11 cellular contexts compared by ENCODE assay signal in genomic region chr3:9934993-9935392, GRCh38. TPM values are rescaled to one million over a fixed set of nuclear protein-coding genes. Genes with fewer than 3 reads are reported as not detected.
A peak's percentile ranks its signal among the peaks of the same experiment; 100 is the strongest.
DNase-seq lines count a peak whose midpoint lies in the region; ATAC-seq, FAIRE-seq and TF ChIP-seq lines count a peak whose summit lies in the region.
"Had no signal": no experiment of that assay in that cellular context is flagged by ENCODE, and none has a peak within 500 bp of the region (broad histone marks: within the 10 kb centered on the region; RNA-seq: fewer than 3 reads in every experiment).

No MANE protein-coding gene starts in this region.

- H3K9ac ChIP-seq in endodermal cell (ENCODE audit: extremely low read depth, low read length, poor library complexity, severe bottlenecking) (no peak overlapping the region), skeletal muscle satellite cell (ENCODE audit: low read depth, low read length) (peak overlapping the region; percentile 88)

- H3K4me1 ChIP-seq in RWPE2 (ENCODE audit: insufficient read depth, poor library complexity, severe bottlenecking) (peaks cover 15% of the 10 kb centered on the region), endodermal cell (ENCODE audit: control insufficient read depth, insufficient read depth, low read length) (no peaks in the 10 kb centered on the region), skeletal muscle satellite cell (ENCODE audit: control insufficient read depth, insufficient read depth, low read length) (peaks cover 24% of the 10 kb centered on the region), small intestine (ENCODE audit: control insufficient read depth in 2 of 2, insufficient read depth in 1 of 2, low read depth in 1 of 2, low read length in 1 of 2) (peaks cover 3 to 5% of the 10 kb centered on the region in 2 donors), SJCRH30 (no peaks in the 10 kb centered on the region)

- peaks cover 2% of the 10 kb centered on the region for H3K27me3 Mint-ChIP-seq in endodermal cell (ENCODE audit: insufficient read depth)

- H3K9me3 ChIP-seq in RWPE2 (ENCODE audit: severe bottlenecking) (no peaks in the 10 kb centered on the region), endodermal cell (ENCODE audit: control insufficient read depth, low read length) (no peaks in the 10 kb centered on the region), skeletal muscle satellite cell (replicated peaks; ENCODE audit: low read length) (no peaks in the 10 kb centered on the region), small intestine (ENCODE audit: control insufficient read depth, low read depth) (no peaks in the 10 kb centered on the region), SJCRH30 (replicated peaks) (no peaks in the 10 kb centered on the region)

- H3K4me3 ChIP-seq in RWPE2 (ENCODE audit: severe bottlenecking) = peak overlapping the region; percentile 58
- peak overlapping the region; percentile 93 for H3K4me3 ChIP-seq in endodermal cell (ENCODE audit: low read length)
- H3K4me3 ChIP-seq in skeletal muscle satellite cell (ENCODE audit: low read length) = peak overlapping the region; percentile 90
- H3K4me3 ChIP-seq in small intestine (ENCODE audit: low read depth in 1 of 2, low read length in 2 of 2) = no peak overlapping the region
- H3K4me3 ChIP-seq in SJCRH30 = no peak overlapping the region

- no peak overlapping the region for H3K27ac Mint-ChIP-seq in endodermal cell

- no peak for TF ChIP-seq CTCF in RWPE2 (IDR thresholded peaks at IDR 0.05; ENCODE audit: poor library complexity, severe bottlenecking)
- TF ChIP-seq CTCF in endodermal cell (conservative IDR thresholded peaks at IDR 0.05) = no peak

- H3K36me3 Mint-ChIP-seq in endodermal cell (ENCODE audit: low read depth) = peaks cover 39% of the 10 kb centered on the region

- no peak for ATAC-seq in RWPE2 (ENCODE audit: low read depth)

- no peaks in the 10 kb centered on the region for H3K27me3 ChIP-seq in RWPE2 (ENCODE audit: insufficient read depth, poor library complexity, severe bottlenecking)
- H3K27me3 ChIP-seq in endodermal cell (ENCODE audit: control insufficient read depth, insufficient read depth, low read length, poor library complexity, severe bottlenecking) = no peaks in the 10 kb centered on the region
- no peaks in the 10 kb centered on the region for H3K27me3 ChIP-seq in skeletal muscle satellite cell (ENCODE audit: control insufficient read depth, insufficient read depth, low read length)
- H3K27me3 ChIP-seq in small intestine (ENCODE audit: control insufficient read depth in 2 of 2, insufficient read depth in 2 of 2, low read length in 2 of 2) = no peaks in the 10 kb centered on the region
- no peaks in the 10 kb centered on the region for H3K27me3 ChIP-seq in SJCRH30

- 67 to 74% methylated on average over 3 to 4 of the region's 4 CpGs for WGBS in endodermal cell (ENCODE audit: insufficient coverage in 1 of 2, insufficient read length in 1 of 2), 2 experiments
- 33 to 50% (median 37%) methylated on average over 4 of the region's 4 CpGs for WGBS in small intestine, 3 donors

- H3K27ac ChIP-seq in RWPE2 (ENCODE audit: poor library complexity, severe bottlenecking) (peak overlapping the region; percentile 83), endodermal cell (ENCODE audit: low read depth, low read length) (no peak overlapping the region), small intestine (ENCODE audit: low read depth in 1 of 2, low read length in 1 of 2) (no peak overlapping the region), SJCRH30 (no peak overlapping the region)

- DNase-seq in GM12891 (ENCODE audit: insufficient read length, low spot score) (no peak), RWPE2 (ENCODE audit: low spot score) (no peak), endodermal cell (no peak), iPS-NIHi11 (ENCODE audit: low spot score) (no peak), small intestine (no peak), NOMO-1 (lab: John Stamatoyannopoulos, UW; ENCODE audit: unreplicated experiment in 2 of 2) (no peak), SJCRH30 (no peak)
- DNase-seq: activated gamma-delta T cell treated with Interleukin-2 at 50 U/mL for 16 hours, mesendoderm, NCI-H1417 treated with DMSO at 0.1 percent for 48 hours had no signal

- peaks cover 28% of the 10 kb centered on the region for H3K36me3 ChIP-seq in RWPE2 (ENCODE audit: low read depth)
- H3K36me3 ChIP-seq in endodermal cell (ENCODE audit: control insufficient read depth, insufficient read depth, low read length) = peaks cover 31% of the 10 kb centered on the region
- peaks cover 12% of the 10 kb centered on the region for H3K36me3 ChIP-seq in skeletal muscle satellite cell (ENCODE audit: insufficient read depth, low read length)
- peaks cover 0 to 6% of the 10 kb centered on the region in 2 donors for H3K36me3 ChIP-seq in small intestine (ENCODE audit: control insufficient read depth in 2 of 2, insufficient read depth in 2 of 2, low read length in 2 of 2)
- no peaks in the 10 kb centered on the region for H3K36me3 ChIP-seq in SJCRH30

- H3K4me1 Mint-ChIP-seq in endodermal cell = peaks cover 13% of the 10 kb centered on the region

- H3K4me3 Mint-ChIP-seq in endodermal cell = peak overlapping the region; percentile 76

- TF ChIP-seq POLR2A in GM12891 (IDR thresholded peaks at IDR 0.05; ENCODE audit: low read depth, low read length) = no peak

- FAIRE-seq in GM12891 (lab: Jason Lieb, UNC) = peak; percentile 5
- FAIRE-seq in small intestine (lab: Jason Lieb, UNC) = no peak

- peaks cover 9% of the 10 kb centered on the region for H3K9me3 Mint-ChIP-seq in endodermal cell

- H3K4me2 ChIP-seq in skeletal muscle satellite cell (ENCODE audit: low read length) = peak overlapping the region; percentile 92

TF ChIP-seq in GM12891, 5 proteins besides CTCF, POLR2A, EP300 and RAD21:
- TF ChIP-seq POLR2AphosphoS5 (IDR thresholded peaks at IDR 0.05; ENCODE audit: low read depth, low read length) = no peak
- TF ChIP-seq POU2F2 (IDR thresholded peaks at IDR 0.05; ENCODE audit: low read depth, low read length) = no peak
- no peak for TF ChIP-seq PAX5 (IDR thresholded peaks at IDR 0.05; ENCODE audit: insufficient read depth, low read length, severe bottlenecking)
- TF ChIP-seq SPI1 (IDR thresholded peaks at IDR 0.05; ENCODE audit: low read depth, low read length) = no peak
- TF ChIP-seq TAF1 (IDR thresholded peaks at IDR 0.05; ENCODE audit: low read depth, low read length) = no peak

RNA-seq across cellular contexts. Expression of gene CRELD1, which starts 1.4 kb away (rescaled TPM):
- 13.9 TPM for polyA plus RNA-seq in GM12891 (2012; ENCODE audit: low read depth, missing spikeins)
- total RNA-seq in endodermal cell = 10 to 100 TPM; 35.7 to 43.2 TPM
- polyA plus RNA-seq in endodermal cell (2013, experiment 1 of 2) = 36.2 TPM
- 33.2 TPM for polyA plus RNA-seq in endodermal cell (2013, experiment 2 of 2)
- total RNA-seq in skeletal muscle satellite cell (2012; rRNA removed) = 6.8 and 13.7 TPM in 2 replicates
- 10 to 100 TPM; 16.2 to 34.3 (median 30.0) TPM for polyA plus RNA-seq in small intestine
- total RNA-seq in SJCRH30 (2014; rRNA removed; shearing (Covaris generic)) = 8.1 and 8.3 TPM in 2 replicates

RNA-seq across cellular contexts. Expression of gene PRRT3, which starts 17.2 kb away (rescaled TPM):
- 8.2 TPM for polyA plus RNA-seq in GM12891 (2012; ENCODE audit: low read depth, missing spikeins)
- total RNA-seq in endodermal cell = 10 to 100 TPM in 1 of 2 donors, 1 to 10 TPM in 1; 7.4 to 11.3 TPM
- 6.6 TPM for polyA plus RNA-seq in endodermal cell (2013, experiment 1 of 2)
- polyA plus RNA-seq in endodermal cell (2013, experiment 2 of 2) = 5.5 TPM
- total RNA-seq in skeletal muscle satellite cell (2012; rRNA removed) = 1.7 and 3.8 TPM in 2 replicates
- polyA plus RNA-seq in small intestine = under 1 TPM; 0.45 to 0.84 (median 0.81) TPM
- total RNA-seq in SJCRH30 (2014; rRNA removed; shearing (Covaris generic)) = 1.3 and 2.1 TPM in 2 replicates

RNA-seq across cellular contexts. Expression of gene IL17RC, which starts 18.1 kb away (rescaled TPM):
- polyA plus RNA-seq in GM12891 (2012; ENCODE audit: low read depth, missing spikeins) = 0.41 TPM
- 10 to 100 TPM; 15.7 to 19.0 TPM for total RNA-seq in endodermal cell
- 10.4 TPM for polyA plus RNA-seq in endodermal cell (2013, experiment 1 of 2)
- 11.9 TPM for polyA plus RNA-seq in endodermal cell (2013, experiment 2 of 2)
- 121 and 264 TPM in 2 replicates for total RNA-seq in skeletal muscle satellite cell (2012; rRNA removed)
- 10 to 100 TPM; 35.7 to 96.2 (median 45.0) TPM for polyA plus RNA-seq in small intestine
- 4.0 and 6.8 TPM in 2 replicates for total RNA-seq in SJCRH30 (2014; rRNA removed; shearing (Covaris generic))

RNA-seq across cellular contexts. Expression of gene IL17RE, which starts 32.3 kb away (rescaled TPM):
- 0.21 TPM for polyA plus RNA-seq in GM12891 (2012; ENCODE audit: low read depth, missing spikeins)
- 1 to 10 TPM; 1.2 to 1.6 TPM for total RNA-seq in endodermal cell
- 0.85 TPM for polyA plus RNA-seq in endodermal cell (2013, experiment 1 of 2)
- 0.75 TPM for polyA plus RNA-seq in endodermal cell (2013, experiment 2 of 2)
- total RNA-seq in skeletal muscle satellite cell (2012; rRNA removed) = 2.8 and 4.4 TPM in 2 replicates
- 10 to 100 TPM; 31.3 to 59.3 (median 41.4) TPM for polyA plus RNA-seq in small intestine
- total RNA-seq in SJCRH30 (2014; rRNA removed; shearing (Covaris generic)) = 0.05 and 0.12 TPM in 2 replicates

RNA-seq across cellular contexts. Expression of gene JAGN1, which starts 44.6 kb away (rescaled TPM):
- 40.4 TPM for polyA plus RNA-seq in GM12891 (2012; ENCODE audit: low read depth, missing spikeins)
- 10 to 100 TPM; 21.9 to 29.1 TPM for total RNA-seq in endodermal cell
- 43.0 TPM for polyA plus RNA-seq in endodermal cell (2013, experiment 1 of 2)
- polyA plus RNA-seq in endodermal cell (2013, experiment 2 of 2) = 37.7 TPM
- 44.4 and 46.1 TPM in 2 replicates for total RNA-seq in skeletal muscle satellite cell (2012; rRNA removed)
- 10 to 100 TPM; 49.0 to 56.8 (median 54.9) TPM for polyA plus RNA-seq in small intestine
- total RNA-seq in SJCRH30 (2014; rRNA removed; shearing (Covaris generic)) = 40.3 and 41.0 TPM in 2 replicates

Comparison
In these comparisons a context has a peak if more than half of its experiments do, and no peak if none do; other contexts are left out.
1. H3K4me3 ChIP-seq: peak in RWPE2 (single experiment), endodermal cell (single experiment) and skeletal muscle satellite cell (single experiment); none in small intestine (0 of 2) and SJCRH30 (single experiment).